12 cellular contexts compared by ENCODE assay signal in the genomic region with DNA sequence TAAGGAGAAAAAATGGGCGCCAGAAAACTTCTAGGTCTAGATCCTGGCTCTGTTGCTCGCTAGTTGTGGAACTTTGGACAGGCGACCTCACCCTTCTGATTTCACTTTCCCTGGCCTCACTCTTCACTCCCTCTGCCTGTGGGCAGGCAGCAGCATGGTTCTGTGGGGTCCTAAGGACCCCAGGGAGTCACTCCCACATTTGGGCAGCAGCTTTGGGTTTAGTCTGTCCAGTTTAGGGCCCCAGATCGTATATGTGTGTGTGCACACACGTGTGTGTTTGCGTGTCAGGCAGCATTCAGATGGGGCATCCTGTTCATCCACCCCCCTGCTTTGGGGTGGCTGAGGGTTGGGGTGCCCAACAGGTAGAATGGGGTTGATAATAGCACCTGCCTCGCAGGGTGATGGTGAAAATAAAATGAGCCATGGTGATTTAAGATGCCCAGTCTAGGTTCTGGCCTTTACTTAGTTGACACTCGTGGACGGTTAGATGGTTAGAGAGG.
DNase-seq lines count a peak whose midpoint lies in the region; ATAC-seq and TF ChIP-seq lines count a peak whose summit lies in the region.
"Had no signal": no experiment of that assay in that cellular context is flagged by ENCODE, and none has a peak within 500 bp of the region (broad histone marks: within the 10 kb centered on the region; RNA-seq: fewer than 3 reads in every experiment).

No MANE protein-coding gene starts in this region.

- peaks cover 21% of the 10 kb centered on the region for H3K79me1 ChIP-seq in mesendoderm (ENCODE audit: low read length)

- no peak for TF ChIP-seq CTCF in glutamatergic neuron (IDR thresholded peaks at IDR 0.05; ENCODE audit: partially characterized antibody, unreplicated experiment)

- H3K4ac ChIP-seq in mesendoderm (ENCODE audit: low read depth, low read length), result no peak overlapping the region

- H3K4me1 Mint-ChIP-seq in T-helper 1 cell treated with Interleukin-12 subunit alpha and Interleukin-12 subunit beta and Interleukin-4 antibody, amounts not matched to agents 30 μg/mL and 1 μg/mL, for 36 hours (ENCODE audit: low read depth), result peaks cover 65% of the 10 kb centered on the region
- peaks cover 45% of the 10 kb centered on the region for H3K4me1 Mint-ChIP-seq in glutamatergic neuron (ENCODE audit: low read depth, unreplicated experiment)
- H3K4me1 Mint-ChIP-seq in stimulated activated naive B cell treated with anti-CD40 and anti-IgM and Interleukin-4, amounts not matched to agents 10 μg/mL and 1 μg/mL and 100 μg/mL, for 72 hours, result peaks cover 82 to 93% of the 10 kb centered on the region in 2 donors

- no peaks in the 10 kb centered on the region for H3K27me3 ChIP-seq in mesendoderm (ENCODE audit: insufficient read depth, low read length, poor library complexity)
- H3K27me3 ChIP-seq: foreskin keratinocyte had no signal

- H3K23ac ChIP-seq in mesendoderm (ENCODE audit: low read length), result no peak overlapping the region

- no peak overlapping the region for H3K4me3 ChIP-seq in mesendoderm (ENCODE audit: low read length)

- H3K27me3 Mint-ChIP-seq in T-helper 1 cell treated with Interleukin-12 subunit alpha and Interleukin-12 subunit beta and Interleukin-4 antibody, amounts not matched to agents 30 μg/mL and 1 μg/mL, for 36 hours (ENCODE audit: low read depth), result no peaks in the 10 kb centered on the region
- H3K27me3 Mint-ChIP-seq in glutamatergic neuron (ENCODE audit: unreplicated experiment), result peaks cover 14% of the 10 kb centered on the region
- H3K27me3 Mint-ChIP-seq in stimulated activated naive B cell treated with anti-CD40 and anti-IgM and Interleukin-4, amounts not matched to agents 10 μg/mL and 1 μg/mL and 100 μg/mL, for 72 hours, result no peaks in the 10 kb centered on the region

- H4K5ac ChIP-seq in mesendoderm (ENCODE audit: low read length), result no peak overlapping the region

- H3K9ac ChIP-seq in mesendoderm (ENCODE audit: low read length), result no peak overlapping the region

- no peak overlapping the region for H3K27ac ChIP-seq in mesendoderm (ENCODE audit: low read depth, low read length)
- H3K27ac ChIP-seq: foreskin keratinocyte had no signal

- H2AK5ac ChIP-seq in mesendoderm (ENCODE audit: low read length), result no peak overlapping the region

- no peak overlapping the region for H2BK120ac ChIP-seq in mesendoderm (ENCODE audit: low read depth, low read length)

- DNase-seq in activated CD4-positive, alpha-beta T cell treated with anti-CD3 and anti-CD28 coated beads for 48 hours, result peak; percentile 21
- DNase-seq in activated CD4-positive, alpha-beta T cell treated with anti-CD3 and anti-CD28 coated beads for 1 hour, result no peak
- DNase-seq in glutamatergic neuron, result no peak
- no peak for DNase-seq in stimulated activated naive B cell treated with anti-CD40 and anti-IgM and Interleukin-4, amounts not matched to agents 10 μg/mL and 1 μg/mL and 100 μg/mL, for 72 hours
- no peak for DNase-seq in NCI-H146 treated with DMSO at 0.1 percent for 48 hours (lab: John Stamatoyannopoulos, UW; ENCODE audit: unreplicated experiment)
- DNase-seq in mesendoderm, result no peak
- DNase-seq in occipital lobe (lab: John Stamatoyannopoulos, UW), result no peak
- DNase-seq: 8988T, NCI-H2171, SHP77 had no signal

- H3K56ac ChIP-seq in mesendoderm (ENCODE audit: low read length), result no peak overlapping the region

- ATAC-seq in stimulated activated naive B cell treated with anti-CD40 and anti-IgM and Interleukin-4, amounts not matched to agents 10 μg/mL and 1 μg/mL and 100 μg/mL, for 72 hours (replicated peaks), result no peak

- no peak overlapping the region for H3K18ac ChIP-seq in mesendoderm (ENCODE audit: low read length)

- H3K36me3 Mint-ChIP-seq in T-helper 1 cell treated with Interleukin-12 subunit alpha and Interleukin-12 subunit beta and Interleukin-4 antibody, amounts not matched to agents 30 μg/mL and 1 μg/mL, for 36 hours (ENCODE audit: low read depth), result peaks cover 2% of the 10 kb centered on the region
- H3K36me3 Mint-ChIP-seq in glutamatergic neuron (ENCODE audit: unreplicated experiment), result no peaks in the 10 kb centered on the region
- peaks cover 0 to 8% of the 10 kb centered on the region in 2 donors for H3K36me3 Mint-ChIP-seq in stimulated activated naive B cell treated with anti-CD40 and anti-IgM and Interleukin-4, amounts not matched to agents 10 μg/mL and 1 μg/mL and 100 μg/mL, for 72 hours

- H3K4me1 ChIP-seq in mesendoderm (ENCODE audit: control insufficient read depth, low read depth, low read length), result peaks cover 13% of the 10 kb centered on the region

- H3K4me3 Mint-ChIP-seq in T-helper 1 cell treated with Interleukin-12 subunit alpha and Interleukin-12 subunit beta and Interleukin-4 antibody, amounts not matched to agents 30 μg/mL and 1 μg/mL, for 36 hours, result peak overlapping the region; percentile 60
- H3K4me3 Mint-ChIP-seq in glutamatergic neuron (ENCODE audit: unreplicated experiment), result no peak overlapping the region
- H3K4me3 Mint-ChIP-seq in stimulated activated naive B cell treated with anti-CD40 and anti-IgM and Interleukin-4, amounts not matched to agents 10 μg/mL and 1 μg/mL and 100 μg/mL, for 72 hours, result peak overlapping the region; percentile 67 to 71

- no peak overlapping the region for H4K8ac ChIP-seq in mesendoderm (ENCODE audit: low read depth, low read length)

- peaks cover 10% of the 10 kb centered on the region for H3K79me2 ChIP-seq in mesendoderm (ENCODE audit: control insufficient read depth, insufficient read depth, low read length)

- no CpG with 5 or more reads among the region's 9 CpGs for WGBS in mesendoderm (ENCODE audit: extremely low coverage, insufficient coverage, low lambda C conversion rate)

- H3K9me3 Mint-ChIP-seq in T-helper 1 cell treated with Interleukin-12 subunit alpha and Interleukin-12 subunit beta and Interleukin-4 antibody, amounts not matched to agents 30 μg/mL and 1 μg/mL, for 36 hours, result no peaks in the 10 kb centered on the region
- H3K9me3 Mint-ChIP-seq in glutamatergic neuron (ENCODE audit: unreplicated experiment), result peaks cover 10% of the 10 kb centered on the region
- H3K9me3 Mint-ChIP-seq in stimulated activated naive B cell treated with anti-CD40 and anti-IgM and Interleukin-4, amounts not matched to agents 10 μg/mL and 1 μg/mL and 100 μg/mL, for 72 hours, result no peaks in the 10 kb centered on the region

- H3K4me2 ChIP-seq in mesendoderm (ENCODE audit: low read length), result no peak overlapping the region

- no peaks in the 10 kb centered on the region for H3K36me3 ChIP-seq in mesendoderm (ENCODE audit: control insufficient read depth, insufficient read depth, low read length)

- H2BK5ac ChIP-seq in mesendoderm (ENCODE audit: low read length), result no peak overlapping the region

- peak overlapping the region; percentile 94 for H3K27ac Mint-ChIP-seq in T-helper 1 cell treated with Interleukin-12 subunit alpha and Interleukin-12 subunit beta and Interleukin-4 antibody, amounts not matched to agents 30 μg/mL and 1 μg/mL, for 36 hours
- peak overlapping the region; percentile 15 for H3K27ac Mint-ChIP-seq in glutamatergic neuron (ENCODE audit: unreplicated experiment)
- H3K27ac Mint-ChIP-seq in stimulated activated naive B cell treated with anti-CD40 and anti-IgM and Interleukin-4, amounts not matched to agents 10 μg/mL and 1 μg/mL and 100 μg/mL, for 72 hours, result peak overlapping the region; percentile 96

- H2BK15ac ChIP-seq in mesendoderm (replicated peaks; ENCODE audit: low read depth), result no peak overlapping the region

Comparison
In these comparisons a context has a peak if more than half of its experiments do, and no peak if none do; other contexts are left out.
1. H3K27ac Mint-ChIP-seq: peak in every context shown above with its lines; median percentile 96 in stimulated activated naive B cell treated with anti-CD40 and anti-IgM and Interleukin-4, amounts not matched to agents 10 μg/mL and 1 μg/mL and 100 μg/mL, for 72 hours; 94 in T-helper 1 cell treated with Interleukin-12 subunit alpha and Interleukin-12 subunit beta and Interleukin-4 antibody, amounts not matched to agents 30 μg/mL and 1 μg/mL, for 36 hours; 15 in glutamatergic neuron.